Comparison of ENCODE assay signal across 1 cellular context in genomic region chr1:228084325-228084724, GRCh38.
TF ChIP-seq lines count a peak whose summit lies in the region.

No MANE protein-coding gene starts in this region.

TF ChIP-seq in GM12878, 131 proteins besides CTCF, POLR2A, EP300 and RAD21 (continued from another document):
- no peak for TF ChIP-seq MLLT1 (IDR thresholded peaks at IDR 0.05)
- TF ChIP-seq USF1 (IDR thresholded peaks at IDR 0.05; ENCODE audit: borderline replicate concordance, extremely low read length, insufficient read depth, low read depth, low read length), result no peak
- no peak for TF ChIP-seq CBFB (IDR thresholded peaks at IDR 0.05; ENCODE audit: low read depth)
- 0 out of 2 replicates have a peak, but pooled peaks have one; percentile 46 for TF ChIP-seq CHD1 (IDR thresholded peaks at IDR 0.05; ENCODE audit: low read depth, low read length)
- no peak for TF ChIP-seq STAT1 (conservative IDR thresholded peaks at IDR 0.05)
- 0 out of 2 replicates have a peak, but pooled peaks have one; percentile 5 for TF ChIP-seq SMARCA5 (IDR thresholded peaks at IDR 0.05)
- no peak for TF ChIP-seq NBN (IDR thresholded peaks at IDR 0.05)
- TF ChIP-seq CEBPB (IDR thresholded peaks at IDR 0.05; ENCODE audit: borderline replicate concordance in 1 of 2, low read depth in 2 of 2, low read length in 2 of 2), result peak in 1 of 2 experiments; percentile 9; a peak in 1 of 4 replicates
- TF ChIP-seq POLR2AphosphoS5 (IDR thresholded peaks at IDR 0.05; ENCODE audit: low read length), result peak; percentile 25
- no peak for TF ChIP-seq RAD51 (IDR thresholded peaks at IDR 0.05)
